In the genomic region with DNA sequence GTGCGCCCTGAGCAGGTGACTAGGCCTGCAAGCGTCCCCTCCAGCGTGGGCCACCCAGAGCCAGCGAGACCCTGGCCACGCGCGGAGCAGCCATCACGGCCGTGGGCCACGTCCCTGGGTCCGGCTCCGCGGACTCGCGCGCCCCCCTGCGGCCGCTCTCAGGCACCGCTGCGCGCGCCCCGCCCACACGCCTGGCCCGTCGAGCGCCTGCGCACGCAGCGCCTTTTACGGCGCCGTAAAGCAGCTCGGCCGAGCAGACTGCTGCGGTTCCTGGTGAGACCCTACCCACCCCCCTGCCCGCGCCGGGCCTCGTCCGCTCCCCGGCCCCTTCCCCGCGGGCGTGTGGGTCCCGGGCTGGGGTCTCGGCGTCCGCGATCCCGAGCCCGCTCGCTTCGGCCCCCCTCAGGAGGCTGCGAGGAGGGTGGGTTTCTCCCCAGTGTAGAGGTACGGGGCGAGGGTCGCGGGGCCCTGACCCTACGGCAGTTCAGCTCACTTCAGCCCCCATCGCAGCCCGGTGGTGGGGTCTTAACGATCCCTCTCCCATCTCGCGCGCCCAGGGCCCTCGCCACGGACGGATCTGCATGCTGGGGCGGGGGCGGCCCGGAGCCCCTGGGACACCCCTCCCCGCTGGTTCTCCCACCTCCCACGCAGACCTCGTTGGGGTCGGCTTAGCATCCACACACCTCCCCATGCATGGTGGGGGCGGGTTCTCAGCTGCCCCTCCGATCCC, we compare ENCODE assay signal across 8 cellular contexts. TPM values are rescaled to one million over a fixed set of nuclear protein-coding genes. Genes with fewer than 3 reads are reported as not detected.
A peak's percentile ranks its signal among the peaks of the same experiment; 100 is the strongest.
DNase-seq lines count a peak whose midpoint lies in the region; ATAC-seq and TF ChIP-seq lines count a peak whose summit lies in the region.

A gene (plus strand): TSS at position 228 of the 730 bp plus-strand sequence. CDS start 1,421 bp downstream, outside the sequence.

- H3K27ac ChIP-seq in Peyer's patch (peak within 1 kb of the TSS; percentile 63 to 95 (median 86)), esophagus muscularis mucosa (replicated peaks in 1 of 4) (peak within 1 kb of the TSS; percentile 78 to 90 (median 84)), muscle layer of duodenum (ENCODE audit: low read length) (peak within 1 kb of the TSS; percentile 63)

- H3K27ac Mint-ChIP-seq in activated T-cell treated with anti-CD3 and anti-CD28 coated beads, Interleukin-2, amount 50 U/mL, for 72 hours = peak within 1 kb of the TSS; percentile 76

- DNase-seq in AML-193 (lab: John Stamatoyannopoulos, UW) (peak; percentile 60 to 69), HuH-7.5 (ENCODE audit: low spot score) (peak; percentile 96), Peyer's patch (peak; percentile 81 to 93 (median 91)), esophagus muscularis mucosa (ENCODE audit: extremely low spot score) (no peak)
- peak; percentile 89 to 94 for DNase-seq in activated T-cell treated with anti-CD3 and anti-CD28 coated beads, Interleukin-2, amount 50 U/mL, for 72 hours
- DNase-seq in stimulated activated CD8-positive, alpha-beta memory T cell treated with anti-CD3 and anti-CD28 coated beads, Interleukin-7, amount 100 ng/mL, for 1 hour (ENCODE audit: low read depth in 2 of 2) = peak; percentile 75 to 76

- H3K36me3 Mint-ChIP-seq in activated T-cell treated with anti-CD3 and anti-CD28 coated beads, Interleukin-2, amount 50 U/mL, for 72 hours (ENCODE audit: insufficient read depth in 2 of 2) = peaks cover 2 to 4% of the 10 kb centered on the region in 2 donors

- WGBS in esophagus muscularis mucosa = 0% methylated on average over 2 of the region's 78 CpGs

- H3K9me3 Mint-ChIP-seq in activated T-cell treated with anti-CD3 and anti-CD28 coated beads, Interleukin-2, amount 50 U/mL, for 72 hours = no peaks in the 10 kb centered on the region

- peaks cover 23% of the 10 kb centered on the region for H3K27me3 Mint-ChIP-seq in activated T-cell treated with anti-CD3 and anti-CD28 coated beads, Interleukin-2, amount 50 U/mL, for 72 hours (ENCODE audit: low read depth)

- TF ChIP-seq POLR2A in Peyer's patch (IDR thresholded peaks at IDR 0.05) (peak in 1 of 2 donors; percentile 21), esophagus muscularis mucosa (IDR thresholded peaks at IDR 0.05; ENCODE audit: low read depth) (no peak)

- no peaks in the 10 kb centered on the region for H3K27me3 ChIP-seq in Peyer's patch
- peaks cover 0 to 46% (median 3%) of the 10 kb centered on the region in 4 donors for H3K27me3 ChIP-seq in esophagus muscularis mucosa
- peaks cover 4% of the 10 kb centered on the region for H3K27me3 ChIP-seq in muscle layer of duodenum (ENCODE audit: low read depth, low read length)

- no peaks in the 10 kb centered on the region for H3K9me3 ChIP-seq in Peyer's patch
- no peaks in the 10 kb centered on the region for H3K9me3 ChIP-seq in esophagus muscularis mucosa
- H3K9me3 ChIP-seq in muscle layer of duodenum (ENCODE audit: control insufficient read depth in 1 of 2, low read length in 2 of 2) = no peaks in the 10 kb centered on the region

- peaks cover 42% of the 10 kb centered on the region for H3K4me1 Mint-ChIP-seq in activated T-cell treated with anti-CD3 and anti-CD28 coated beads, Interleukin-2, amount 50 U/mL, for 72 hours (ENCODE audit: low read depth)

- no peak for TF ChIP-seq EP300 in esophagus muscularis mucosa (IDR thresholded peaks at IDR 0.05)

- H3K4me3 Mint-ChIP-seq in activated T-cell treated with anti-CD3 and anti-CD28 coated beads, Interleukin-2, amount 50 U/mL, for 72 hours = peak within 1 kb of the TSS; percentile 75 to 96

- intact Hi-C loops in esophagus muscularis mucosa (cut with DNase I) = loop anchor here (1.0 to 10.0 kb wide), 3 partner anchors 28 to 328 kb away; no protein-coding TSS in a partner anchor

- H3K4me3 ChIP-seq in Peyer's patch = peak within 1 kb of the TSS; percentile 59 to 97 (median 94)
- peak within 1 kb of the TSS; percentile 75 to 100 (median 88) for H3K4me3 ChIP-seq in esophagus muscularis mucosa
- H3K4me3 ChIP-seq in muscle layer of duodenum (ENCODE audit: low read depth in 1 of 2, low read length in 2 of 2) = peak within 1 kb of the TSS; percentile 74 to 92

- H3K4me1 ChIP-seq in Peyer's patch (peaks cover 0 to 18% (median 2%) of the 10 kb centered on the region in 4 donors), esophagus muscularis mucosa (peaks cover 10 to 29% (median 22%) of the 10 kb centered on the region in 4 donors), muscle layer of duodenum (ENCODE audit: control insufficient read depth in 1 of 2, insufficient read depth in 2 of 2, low read length in 2 of 2) (peaks cover 0 to 20% of the 10 kb centered on the region in 2 donors)

- peak; percentile 97 to 99 (median 99) for TF ChIP-seq CTCF in Peyer's patch (IDR thresholded peaks at IDR 0.05)
- peak; percentile 99 to 100 (median 99) for TF ChIP-seq CTCF in esophagus muscularis mucosa (IDR thresholded peaks at IDR 0.05)

- peaks cover 0 to 21% (median 0%) of the 10 kb centered on the region in 3 donors for H3K36me3 ChIP-seq in Peyer's patch
- peaks cover 0 to 36% (median 27%) of the 10 kb centered on the region in 4 donors for H3K36me3 ChIP-seq in esophagus muscularis mucosa
- H3K36me3 ChIP-seq in muscle layer of duodenum (ENCODE audit: control insufficient read depth in 1 of 2, insufficient read depth in 2 of 2, low read length in 2 of 2) = peaks cover 0 to 15% of the 10 kb centered on the region in 2 donors

- ATAC-seq in GM19035 (IDR thresholded peaks at IDR 0.05; ENCODE audit: unreplicated experiment) = peak; percentile 62
- ATAC-seq in activated T-cell treated with anti-CD3 and anti-CD28 coated beads, Interleukin-2, amount 50 U/mL, for 72 hours (replicated peaks in 1 of 2) = peak; percentile 37 to 52

RNA-seq across cellular contexts. Expression of the gene that starts here (rescaled TPM):
- total RNA-seq in Peyer's patch (10 to 100 TPM; 18.2 to 55.8 (median 54.0) TPM), esophagus muscularis mucosa (10 to 100 TPM; 12.5 to 84.7 (median 64.8) TPM)
- total RNA-seq in activated T-cell treated with anti-CD3 and anti-CD28 coated beads, Interleukin-2, amount 50 U/mL, for 72 hours = 10 to 100 TPM; 73.0 to 78.2 TPM
